Comparison of ENCODE assay signal across 8 cellular contexts in genomic region chr11:114159320-114159719, GRCh38.
DNase-seq lines count a peak whose midpoint lies in the region; ATAC-seq and TF ChIP-seq lines count a peak whose summit lies in the region.

No MANE protein-coding gene starts in this region.

- H3F3A ChIP-seq in SK-N-SH (replicated peaks; ENCODE audit: insufficient read depth): peaks cover 5% of the 10 kb centered on the region

- H3K4me3 ChIP-seq in SK-N-SH (ENCODE audit: low read depth in 2 of 2, low read length in 1 of 2) (no peak overlapping the region), right lobe of liver (no peak overlapping the region), subcutaneous abdominal adipose tissue (ENCODE audit: low read depth in 1 of 5, low read length in 5 of 5) (peak overlapping the region in 1 of 5 donors; percentile 58)

- H3K4me1 ChIP-seq in SK-N-SH (ENCODE audit: control insufficient read depth in 1 of 2, insufficient read depth in 2 of 2, low read depth in 1 of 2, low read length in 1 of 2) (peaks cover 31 to 34% of the 10 kb centered on the region in 2 experiments), right lobe of liver (peaks cover 0 to 96% (median 54%) of the 10 kb centered on the region in 4 donors), subcutaneous abdominal adipose tissue (ENCODE audit: control insufficient read depth in 5 of 5, insufficient read depth in 5 of 5, low read length in 5 of 5) (peaks cover 58 to 96% (median 94%) of the 10 kb centered on the region in 5 donors)

- POLR2A ChIA-PET in SK-N-SH (lab: Yijun Ruan, JAX): interaction anchor here (0.6 kb wide), 1 partner anchor 16 kb away, joined by 3 read pairs; no protein-coding TSS in a partner anchor

- peak overlapping the region; percentile 75; the same call in 1 of the 2 replicates for H3K4me2 ChIP-seq in SK-N-SH

- 75% methylated on average over 5 of the region's 5 CpGs for WGBS in SK-N-SH (ENCODE audit: low lambda C conversion rate)
- 15% methylated on average over 5 of the region's 5 CpGs for WGBS in right lobe of liver (ENCODE audit: insufficient coverage, low coverage, low lambda C conversion rate, missing lambda C conversion rate)

- H3K9ac ChIP-seq in SK-N-SH (no peak overlapping the region), subcutaneous abdominal adipose tissue (ENCODE audit: low read length in 5 of 5) (peak overlapping the region in 1 of 5 donors; percentile 8)

- H3K36me3 ChIP-seq in SK-N-SH (replicated peaks in 1 of 2; ENCODE audit: control insufficient read depth in 1 of 2, insufficient read depth in 2 of 2, low read length in 1 of 2) (no peaks in the 10 kb centered on the region), right lobe of liver (peaks cover 0 to 25% (median 10%) of the 10 kb centered on the region in 4 donors), subcutaneous abdominal adipose tissue (ENCODE audit: control insufficient read depth in 5 of 5, insufficient read depth in 5 of 5, low read length in 5 of 5) (peaks cover 0 to 30% (median 26%) of the 10 kb centered on the region in 5 donors)

- no peak overlapping the region for H2AFZ ChIP-seq in SK-N-SH (ENCODE audit: low read depth)

- DNase-seq in SK-N-SH (no peak), right lobe of liver (no peak), D341Med (ENCODE audit: low spot score) (no peak), superior temporal gyrus (ENCODE audit: extremely low spot score) (no peak), SW 1271 (lab: John Stamatoyannopoulos, UW) (no peak)

- TF ChIP-seq CTCF in SK-N-SH (IDR thresholded peaks at IDR 0.05) (no peak), right lobe of liver (IDR thresholded peaks at IDR 0.05) (no peak)

- intact Hi-C loops in right lobe of liver (cut with DNase I): loop anchor here in 1 of 2 donors (10.0 kb wide), 1 partner anchor 95 kb away; no protein-coding TSS in a partner anchor

- no peaks in the 10 kb centered on the region for H3K9me2 ChIP-seq in SK-N-SH

- no peaks in the 10 kb centered on the region for H3K79me2 ChIP-seq in SK-N-SH (ENCODE audit: insufficient read depth)

- no peak for TF ChIP-seq RAD21 in SK-N-SH (IDR thresholded peaks at IDR 0.05; ENCODE audit: low read length)

- ATAC-seq in SK-N-SH treated with all-trans-retinoic acid at 6 μM for 48 hours (no peak), right lobe of liver (peak in 2 of 4 donors; percentile 2 to 39)

- H3K9me3 ChIP-seq in SK-N-SH (no peaks in the 10 kb centered on the region), right lobe of liver (no peaks in the 10 kb centered on the region), subcutaneous abdominal adipose tissue (ENCODE audit: control insufficient read depth in 5 of 5, low read length in 5 of 5) (no peaks in the 10 kb centered on the region)

- no peak overlapping the region for H3K27ac ChIP-seq in SK-N-SH (ENCODE audit: low read depth in 2 of 2, low read length in 1 of 2)
- H3K27ac ChIP-seq in angular gyrus (ENCODE audit: low read depth, low read length): peak overlapping the region; percentile 100
- H3K27ac ChIP-seq in right lobe of liver: peak overlapping the region; percentile 81 to 98 (median 93)
- peak overlapping the region; percentile 97 for H3K27ac ChIP-seq in subcutaneous abdominal adipose tissue (ENCODE audit: low read depth, low read length)

- TF ChIP-seq POLR2A in right lobe of liver (IDR thresholded peaks at IDR 0.05): no peak

- H3K27me3 ChIP-seq in SK-N-SH (ENCODE audit: insufficient read depth) (peaks cover 55% of the 10 kb centered on the region), right lobe of liver (no peaks in the 10 kb centered on the region), subcutaneous abdominal adipose tissue (ENCODE audit: control insufficient read depth in 5 of 5, insufficient read depth in 4 of 5, low read length in 5 of 5) (no peaks in the 10 kb centered on the region)

- TF ChIP-seq EP300 in SK-N-SH (IDR thresholded peaks at IDR 0.05; ENCODE audit: borderline replicate concordance in 1 of 2, low read depth in 1 of 2, low read length in 1 of 2): no peak

- CTCF ChIA-PET in SK-N-SH (lab: Yijun Ruan, JAX): interaction anchor here (7.8 kb wide), 1 partner anchor 101 kb away, joined by 47 read pairs; no protein-coding TSS in a partner anchor

- H4K20me1 ChIP-seq in SK-N-SH (ENCODE audit: insufficient read depth): peaks cover 28% of the 10 kb centered on the region

TF ChIP-seq in SK-N-SH, 30 proteins besides CTCF, POLR2A, EP300 and RAD21 (continues in another document):
- TF ChIP-seq MAX (IDR thresholded peaks at IDR 0.05; ENCODE audit: low read depth) (no peak), POLR2AphosphoS5 (IDR thresholded peaks at IDR 0.05; ENCODE audit: low read depth, low read length) (no peak), USF2 (IDR thresholded peaks at IDR 0.05; ENCODE audit: borderline replicate concordance, low read depth, low read length) (no peak), GABPA (IDR thresholded peaks at IDR 0.05; ENCODE audit: low read depth) (no peak), FOSL2 (IDR thresholded peaks at IDR 0.05; ENCODE audit: borderline replicate concordance, low read depth) (no peak), USF1 (IDR thresholded peaks at IDR 0.05; ENCODE audit: borderline replicate concordance, low read depth) (no peak), JUND (IDR thresholded peaks at IDR 0.05) (no peak), MEF2A (IDR thresholded peaks at IDR 0.05; ENCODE audit: borderline replicate concordance, low read depth) (no peak), YY1 (IDR thresholded peaks at IDR 0.05; ENCODE audit: low read depth) (no peak)

TF ChIP-seq in SK-N-SH treated with all-trans-retinoic acid at 6 μM for 48 hours, 23 proteins besides CTCF, POLR2A, EP300 and RAD21 (continues in another document):
- no peak for TF ChIP-seq BACH2 (CRISPR knock-in tag; IDR thresholded peaks at IDR 0.05; ENCODE audit: borderline replicate concordance)
- no peak for TF ChIP-seq ZFP3 (CRISPR knock-in tag; IDR thresholded peaks at IDR 0.05)
- no peak for TF ChIP-seq ZNF565 (CRISPR knock-in tag; conservative IDR thresholded peaks at IDR 0.05; ENCODE audit: low read depth)
- no peak for TF ChIP-seq PATZ1 (CRISPR knock-in tag; IDR thresholded peaks at IDR 0.05; ENCODE audit: borderline replicate concordance)
- no peak for TF ChIP-seq ISL1 (CRISPR knock-in tag; IDR thresholded peaks at IDR 0.05)
- no peak for TF ChIP-seq CREB5 (CRISPR knock-in tag; IDR thresholded peaks at IDR 0.05; ENCODE audit: low read depth)
- no peak for TF ChIP-seq RARB (CRISPR knock-in tag; IDR thresholded peaks at IDR 0.05)
- TF ChIP-seq CSRNP3 (CRISPR knock-in tag; IDR thresholded peaks at IDR 0.05): no peak
- no peak for TF ChIP-seq GLIS3 (CRISPR knock-in tag; IDR thresholded peaks at IDR 0.05)
- TF ChIP-seq SNAI2 (CRISPR knock-in tag; IDR thresholded peaks at IDR 0.05): no peak
- no peak for TF ChIP-seq CSDC2 (CRISPR knock-in tag; IDR thresholded peaks at IDR 0.05)
- TF ChIP-seq ARNTL (CRISPR knock-in tag; IDR thresholded peaks at IDR 0.05; ENCODE audit: borderline replicate concordance, low read depth): no peak

Comparison
In these comparisons a context has a peak if more than half of its experiments do, and no peak if none do; other contexts are left out.
1. H3K27ac ChIP-seq: peak in angular gyrus (single experiment), right lobe of liver (3 of 3) and subcutaneous abdominal adipose tissue (single experiment); none in SK-N-SH (0 of 2).